In genomic region chr6:2818593-2818992, GRCh38 we compare ENCODE assay signal across 11 cellular contexts. TPM values are rescaled to one million over a fixed set of nuclear protein-coding genes. Genes with fewer than 3 reads are reported as not detected.
DNase-seq lines count a peak whose midpoint lies in the region; ATAC-seq, FAIRE-seq and TF ChIP-seq lines count a peak whose summit lies in the region.
"Had no signal": no experiment of that assay in that cellular context is flagged by ENCODE, and none has a peak within 500 bp of the region (broad histone marks: within the 10 kb centered on the region; RNA-seq: fewer than 3 reads in every experiment).

No MANE protein-coding gene starts in this region.

- ATAC-seq in DND-41 (ENCODE audit: insufficient read depth, low read depth) (no peak), SK-N-SH treated with all-trans-retinoic acid at 6 μM for 48 hours (peak; percentile 67), foreskin keratinocyte (peak; percentile 77), pancreas (peak; percentile 65 to 82 (median 78)), HG02642 (IDR thresholded peaks at IDR 0.05; ENCODE audit: poor library complexity, unreplicated experiment) (no peak), HG02852 (IDR thresholded peaks at IDR 0.05; ENCODE audit: unreplicated experiment) (no peak), GM18511 (IDR thresholded peaks at IDR 0.05; ENCODE audit: unreplicated experiment) (no peak)

- FAIRE-seq in pancreas (lab: Jason Lieb, UNC): no peak

- H3K9me3 ChIP-seq in DND-41 (ENCODE audit: insufficient read depth, low read length, severe bottlenecking): peaks cover 10% of the 10 kb centered on the region
- H3K9me3 ChIP-seq in pancreas: no peaks in the 10 kb centered on the region

- H3K4me2 ChIP-seq in DND-41 (ENCODE audit: insufficient read depth, low read length): no peak overlapping the region

- no peak overlapping the region for H3K9ac ChIP-seq in DND-41 (ENCODE audit: low read depth, low read length)

- H3K4me3 ChIP-seq in DND-41 (ENCODE audit: low read depth in 1 of 2, low read length in 2 of 2): no peak overlapping the region
- H3K4me3 ChIP-seq in pancreas: no peak overlapping the region

- H3K4me1 ChIP-seq in DND-41 (ENCODE audit: insufficient read depth, low read length) (peaks cover 38% of the 10 kb centered on the region), foreskin keratinocyte (peaks cover 30% of the 10 kb centered on the region), pancreas (peaks cover 3 to 17% (median 16%) of the 10 kb centered on the region in 3 donors)

- no peaks in the 10 kb centered on the region for H3K79me2 ChIP-seq in DND-41 (ENCODE audit: insufficient read depth, low read length)

- no peaks in the 10 kb centered on the region for H3K36me3 ChIP-seq in DND-41 (ENCODE audit: insufficient read depth, low read length)
- H3K36me3 ChIP-seq in pancreas: no peaks in the 10 kb centered on the region

- H3K27ac ChIP-seq in DND-41 (ENCODE audit: low read length): 0 out of 2 replicates have a peak overlapping the region, but pooled peaks have one; percentile 81
- H3K27ac ChIP-seq in foreskin keratinocyte: peak overlapping the region; percentile 99
- H3K27ac ChIP-seq in pancreas: peak overlapping the region; percentile 54 to 82 (median 70)

- H4K20me1 ChIP-seq in DND-41 (ENCODE audit: insufficient read depth, low read length): no peaks in the 10 kb centered on the region

- H3K27me3 ChIP-seq in DND-41 (ENCODE audit: insufficient read depth, low read length, poor library complexity) (no peaks in the 10 kb centered on the region), foreskin keratinocyte (no peaks in the 10 kb centered on the region), pancreas (no peaks in the 10 kb centered on the region)

- no peak for DNase-seq in DND-41
- peak; percentile 56 to 77 for DNase-seq in foreskin keratinocyte
- DNase-seq in pancreas: no peak
- DNase-seq in UCSD-AML1 (lab: John Stamatoyannopoulos, UW; ENCODE audit: unreplicated experiment): no peak
- DNase-seq: activated T-cell treated with anti-CD3 and anti-CD28 coated beads, Interleukin-2, amount 50 U/mL, for 1 hour; glutamatergic neuron; RPMI8226 had no signal

- 11 to 15% methylated on average over 3 of the region's 3 CpGs for whole genome bisulfite sequencing in pancreas, 2 donors

- TF ChIP-seq CTCF in DND-41 (IDR thresholded peaks at IDR 0.05; ENCODE audit: borderline replicate concordance, extremely low read depth, low read length, poor library complexity, severe bottlenecking) (no peak), foreskin keratinocyte (conservative IDR thresholded peaks at IDR 0.05) (no peak), pancreas (IDR thresholded peaks at IDR 0.05) (no peak)

- H2AFZ ChIP-seq in DND-41 (ENCODE audit: low read depth, low read length): no peak overlapping the region

- intact Hi-C loops in pancreas (cut with DNase I): no loop called here

TF ChIP-seq in SK-N-SH treated with all-trans-retinoic acid at 6 μM for 48 hours, 23 proteins besides CTCF, POLR2A, EP300 and RAD21:
- TF ChIP-seq TCF4 (CRISPR knock-in tag; IDR thresholded peaks at IDR 0.05; ENCODE audit: borderline replicate concordance) (no peak), RARB (CRISPR knock-in tag; IDR thresholded peaks at IDR 0.05) (no peak), SNAI2 (CRISPR knock-in tag; IDR thresholded peaks at IDR 0.05) (no peak), ZFP3 (CRISPR knock-in tag; IDR thresholded peaks at IDR 0.05) (no peak), ZC3H10 (CRISPR knock-in tag; IDR thresholded peaks at IDR 0.05) (no peak), ZNF70 (CRISPR knock-in tag; IDR thresholded peaks at IDR 0.05) (no peak)

RNA-seq across cellular contexts. Expression of gene SERPINB1, which starts 23.1 kb away (rescaled TPM):
- total RNA-seq in foreskin keratinocyte (34.2 TPM in 2 replicates), pancreas (100 to 1,000 TPM in 5 of 6 donors, 10 to 100 TPM in 1; 94.1 to 285 (median 190) TPM)
- polyA plus RNA-seq in foreskin keratinocyte (36.5 and 40.3 TPM in 2 replicates), pancreas (10 to 100 TPM; 68.1 to 75.8 TPM)

RNA-seq across cellular contexts. Expression of gene WRNIP1, which starts 53.4 kb away (rescaled TPM):
- total RNA-seq in foreskin keratinocyte (56.7 and 63.0 TPM in 2 replicates), pancreas (10 to 100 TPM; 19.2 to 24.9 (median 23.2) TPM)
- polyA plus RNA-seq in foreskin keratinocyte (48.0 and 54.4 TPM in 2 replicates), pancreas (10 to 100 TPM; 35.7 to 45.7 TPM)

Comparison
In these comparisons a context has a peak if more than half of its experiments do, and no peak if none do; other contexts are left out.
1. ATAC-seq: peak in SK-N-SH treated with all-trans-retinoic acid at 6 μM for 48 hours (single experiment), foreskin keratinocyte (single experiment) and pancreas (4 of 4); none in DND-41 (single experiment), HG02642 (single experiment), HG02852 (single experiment) and GM18511 (single experiment).
2. DNase-seq: peak in foreskin keratinocyte (2 of 2); none in DND-41 (single experiment), pancreas (0 of 6) and UCSD-AML1 (single experiment).
3. Peak in every context shown above with its lines, with median percentiles within 50 percentile points of each other: H3K27ac ChIP-seq.